In the genomic region with DNA sequence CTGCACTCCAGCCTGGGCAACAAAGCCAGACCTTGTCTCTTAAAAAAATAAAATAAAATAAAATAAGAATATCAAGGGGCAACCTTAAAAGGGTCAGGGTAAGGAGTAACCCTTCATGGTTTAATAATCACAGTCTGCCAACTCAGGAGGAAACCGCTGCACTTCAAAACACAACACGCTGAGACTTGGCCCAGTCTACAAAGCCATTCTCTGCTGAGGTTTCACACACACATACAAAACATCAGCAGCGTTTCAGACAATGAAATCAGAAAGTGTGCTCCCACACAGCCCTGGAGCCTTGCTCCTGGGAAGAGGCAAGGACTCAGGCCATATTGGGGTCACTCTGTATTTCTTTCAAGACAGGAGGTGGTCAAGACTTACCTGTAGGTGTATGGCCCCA, we compare ENCODE assay signal across 2 cellular contexts.
TF ChIP-seq lines count a peak whose summit lies in the region.

No MANE protein-coding gene starts in this region.

TF ChIP-seq in IMR-90, 13 proteins besides CTCF, POLR2A, EP300 and RAD21 (continued from another document):
- TF ChIP-seq, protein P1, sequence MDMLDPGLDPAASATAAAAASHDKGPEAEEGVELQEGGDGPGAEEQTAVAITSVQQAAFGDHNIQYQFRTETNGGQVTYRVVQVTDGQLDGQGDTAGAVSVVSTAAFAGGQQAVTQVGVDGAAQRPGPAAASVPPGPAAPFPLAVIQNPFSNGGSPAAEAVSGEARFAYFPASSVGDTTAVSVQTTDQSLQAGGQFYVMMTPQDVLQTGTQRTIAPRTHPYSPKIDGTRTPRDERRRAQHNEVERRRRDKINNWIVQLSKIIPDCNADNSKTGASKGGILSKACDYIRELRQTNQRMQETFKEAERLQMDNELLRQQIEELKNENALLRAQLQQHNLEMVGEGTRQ (IDR thresholded peaks at IDR 0.05; ENCODE audit: low read depth, low read length), result no peak
- TF ChIP-seq ELK1 (IDR thresholded peaks at IDR 0.05; ENCODE audit: borderline replicate concordance, low read depth, low read length) (no peak), MAFK (IDR thresholded peaks at IDR 0.05; ENCODE audit: low read depth, low read length) (no peak), FOS (IDR thresholded peaks at IDR 0.05; ENCODE audit: low read depth, low read length) (no peak), NFE2L2 (IDR thresholded peaks at IDR 0.05; ENCODE audit: low read depth, low read length) (no peak), RCOR1 (IDR thresholded peaks at IDR 0.05; ENCODE audit: insufficient replicate concordance, low read length) (no peak), RFX5 (IDR thresholded peaks at IDR 0.05; ENCODE audit: low read depth, low read length) (no peak), MXI1 (IDR thresholded peaks at IDR 0.05; ENCODE audit: borderline replicate concordance, low read depth, low read length) (no peak), CEBPB (IDR thresholded peaks at IDR 0.05; ENCODE audit: low read depth, low read length) (no peak)
TF ChIP-seq in IMR-90: peak in this region for 0.

TF ChIP-seq in SK-N-SH treated with all-trans-retinoic acid at 6 μM for 48 hours, 23 proteins besides CTCF, POLR2A, EP300 and RAD21 (continued from another document):
- TF ChIP-seq CSDC2 (CRISPR knock-in tag; IDR thresholded peaks at IDR 0.05) (no peak), TOX (CRISPR knock-in tag; IDR thresholded peaks at IDR 0.05; ENCODE audit: borderline replicate concordance) (no peak), GLIS3 (CRISPR knock-in tag; IDR thresholded peaks at IDR 0.05) (no peak), ARNTL (CRISPR knock-in tag; IDR thresholded peaks at IDR 0.05; ENCODE audit: borderline replicate concordance, low read depth) (no peak), ZNF565 (CRISPR knock-in tag; conservative IDR thresholded peaks at IDR 0.05; ENCODE audit: low read depth) (no peak), ZFP30 (CRISPR knock-in tag; IDR thresholded peaks at IDR 0.05) (no peak), ESRRG (CRISPR knock-in tag; IDR thresholded peaks at IDR 0.05) (no peak), TCF4 (CRISPR knock-in tag; IDR thresholded peaks at IDR 0.05; ENCODE audit: borderline replicate concordance) (no peak), ZC3H10 (CRISPR knock-in tag; IDR thresholded peaks at IDR 0.05) (no peak)
- TF ChIP-seq, protein P2, sequence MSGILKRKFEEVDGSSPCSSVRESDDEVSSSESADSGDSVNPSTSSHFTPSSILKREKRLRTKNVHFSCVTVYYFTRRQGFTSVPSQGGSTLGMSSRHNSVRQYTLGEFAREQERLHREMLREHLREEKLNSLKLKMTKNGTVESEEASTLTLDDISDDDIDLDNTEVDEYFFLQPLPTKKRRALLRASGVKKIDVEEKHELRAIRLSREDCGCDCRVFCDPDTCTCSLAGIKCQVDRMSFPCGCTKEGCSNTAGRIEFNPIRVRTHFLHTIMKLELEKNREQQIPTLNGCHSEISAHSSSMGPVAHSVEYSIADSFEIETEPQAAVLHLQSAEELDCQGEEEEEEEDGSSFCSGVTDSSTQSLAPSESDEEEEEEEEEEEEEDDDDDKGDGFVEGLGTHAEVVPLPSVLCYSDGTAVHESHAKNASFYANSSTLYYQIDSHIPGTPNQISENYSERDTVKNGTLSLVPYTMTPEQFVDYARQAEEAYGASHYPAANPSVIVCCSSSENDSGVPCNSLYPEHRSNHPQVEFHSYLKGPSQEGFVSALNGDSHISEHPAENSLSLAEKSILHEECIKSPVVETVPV (CRISPR knock-in tag; IDR thresholded peaks at IDR 0.05), result no peak
- TF ChIP-seq, protein P3, sequence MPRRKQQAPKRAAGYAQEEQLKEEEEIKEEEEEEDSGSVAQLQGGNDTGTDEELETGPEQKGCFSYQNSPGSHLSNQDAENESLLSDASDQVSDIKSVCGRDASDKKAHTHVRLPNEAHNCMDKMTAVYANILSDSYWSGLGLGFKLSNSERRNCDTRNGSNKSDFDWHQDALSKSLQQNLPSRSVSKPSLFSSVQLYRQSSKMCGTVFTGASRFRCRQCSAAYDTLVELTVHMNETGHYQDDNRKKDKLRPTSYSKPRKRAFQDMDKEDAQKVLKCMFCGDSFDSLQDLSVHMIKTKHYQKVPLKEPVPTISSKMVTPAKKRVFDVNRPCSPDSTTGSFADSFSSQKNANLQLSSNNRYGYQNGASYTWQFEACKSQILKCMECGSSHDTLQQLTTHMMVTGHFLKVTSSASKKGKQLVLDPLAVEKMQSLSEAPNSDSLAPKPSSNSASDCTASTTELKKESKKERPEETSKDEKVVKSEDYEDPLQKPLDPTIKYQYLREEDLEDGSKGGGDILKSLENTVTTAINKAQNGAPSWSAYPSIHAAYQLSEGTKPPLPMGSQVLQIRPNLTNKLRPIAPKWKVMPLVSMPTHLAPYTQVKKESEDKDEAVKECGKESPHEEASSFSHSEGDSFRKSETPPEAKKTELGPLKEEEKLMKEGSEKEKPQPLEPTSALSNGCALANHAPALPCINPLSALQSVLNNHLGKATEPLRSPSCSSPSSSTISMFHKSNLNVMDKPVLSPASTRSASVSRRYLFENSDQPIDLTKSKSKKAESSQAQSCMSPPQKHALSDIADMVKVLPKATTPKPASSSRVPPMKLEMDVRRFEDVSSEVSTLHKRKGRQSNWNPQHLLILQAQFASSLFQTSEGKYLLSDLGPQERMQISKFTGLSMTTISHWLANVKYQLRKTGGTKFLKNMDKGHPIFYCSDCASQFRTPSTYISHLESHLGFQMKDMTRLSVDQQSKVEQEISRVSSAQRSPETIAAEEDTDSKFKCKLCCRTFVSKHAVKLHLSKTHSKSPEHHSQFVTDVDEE (CRISPR knock-in tag; IDR thresholded peaks at IDR 0.05), result no peak
- TF ChIP-seq, protein P4, sequence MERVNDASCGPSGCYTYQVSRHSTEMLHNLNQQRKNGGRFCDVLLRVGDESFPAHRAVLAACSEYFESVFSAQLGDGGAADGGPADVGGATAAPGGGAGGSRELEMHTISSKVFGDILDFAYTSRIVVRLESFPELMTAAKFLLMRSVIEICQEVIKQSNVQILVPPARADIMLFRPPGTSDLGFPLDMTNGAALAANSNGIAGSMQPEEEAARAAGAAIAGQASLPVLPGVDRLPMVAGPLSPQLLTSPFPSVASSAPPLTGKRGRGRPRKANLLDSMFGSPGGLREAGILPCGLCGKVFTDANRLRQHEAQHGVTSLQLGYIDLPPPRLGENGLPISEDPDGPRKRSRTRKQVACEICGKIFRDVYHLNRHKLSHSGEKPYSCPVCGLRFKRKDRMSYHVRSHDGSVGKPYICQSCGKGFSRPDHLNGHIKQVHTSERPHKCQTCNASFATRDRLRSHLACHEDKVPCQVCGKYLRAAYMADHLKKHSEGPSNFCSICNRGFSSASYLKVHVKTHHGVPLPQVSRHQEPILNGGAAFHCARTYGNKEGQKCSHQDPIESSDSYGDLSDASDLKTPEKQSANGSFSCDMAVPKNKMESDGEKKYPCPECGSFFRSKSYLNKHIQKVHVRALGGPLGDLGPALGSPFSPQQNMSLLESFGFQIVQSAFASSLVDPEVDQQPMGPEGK (CRISPR knock-in tag; IDR thresholded peaks at IDR 0.05; ENCODE audit: borderline replicate concordance), result no peak
- TF ChIP-seq, protein P5, sequence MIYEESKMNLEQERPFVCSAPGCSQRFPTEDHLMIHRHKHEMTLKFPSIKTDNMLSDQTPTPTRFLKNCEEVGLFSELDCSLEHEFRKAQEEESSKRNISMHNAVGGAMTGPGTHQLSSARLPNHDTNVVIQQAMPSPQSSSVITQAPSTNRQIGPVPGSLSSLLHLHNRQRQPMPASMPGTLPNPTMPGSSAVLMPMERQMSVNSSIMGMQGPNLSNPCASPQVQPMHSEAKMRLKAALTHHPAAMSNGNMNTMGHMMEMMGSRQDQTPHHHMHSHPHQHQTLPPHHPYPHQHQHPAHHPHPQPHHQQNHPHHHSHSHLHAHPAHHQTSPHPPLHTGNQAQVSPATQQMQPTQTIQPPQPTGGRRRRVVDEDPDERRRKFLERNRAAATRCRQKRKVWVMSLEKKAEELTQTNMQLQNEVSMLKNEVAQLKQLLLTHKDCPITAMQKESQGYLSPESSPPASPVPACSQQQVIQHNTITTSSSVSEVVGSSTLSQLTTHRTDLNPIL (CRISPR knock-in tag; IDR thresholded peaks at IDR 0.05; ENCODE audit: low read depth), result no peak
